ENCODE assay signal across 9 cellular contexts in genomic region chr11:65115361-65116082, GRCh38. TPM values are rescaled to one million over a fixed set of nuclear protein-coding genes. Genes with fewer than 3 reads are reported as not detected.
A peak's percentile ranks its signal among the peaks of the same experiment; 100 is the strongest.
DNase-seq lines count a peak whose midpoint lies in the region; ATAC-seq and TF ChIP-seq lines count a peak whose summit lies in the region.
"Had no signal": no experiment of that assay in that cellular context is flagged by ENCODE, and none has a peak within 500 bp of the region (broad histone marks: within the 10 kb centered on the region; RNA-seq: fewer than 3 reads in every experiment).

No MANE protein-coding gene starts in this region.

- intact Hi-C loops in activated CD4-positive, alpha-beta T cell treated with anti-CD3 and anti-CD28 coated beads, Interleukin-2, amount 10 ng/mL, durations not matched to agents 24 days and 14 days (cut with micrococcal nuclease) = loop anchor here (2.0 kb wide), 1 partner anchor 75 kb away; the partner anchor contains the start of gene SAC3D1

- no peak overlapping the region for H3K9ac ChIP-seq in SK-N-MC (ENCODE audit: insufficient read length)

- no peak for TF ChIP-seq CTCF in glutamatergic neuron (IDR thresholded peaks at IDR 0.05; ENCODE audit: partially characterized antibody, unreplicated experiment)

- no peak for ATAC-seq in stimulated activated effector memory CD8-positive, alpha-beta T cell treated with anti-CD3 and anti-CD28 coated beads, Interleukin-12 subunit alpha, Interleukin-12 subunit beta, amount 100 ng/mL, for 72 hours
- no peak for ATAC-seq in HG02970 (IDR thresholded peaks at IDR 0.05; ENCODE audit: low FRiP score, unreplicated experiment)
- ATAC-seq in HG02981 (IDR thresholded peaks at IDR 0.05; ENCODE audit: unreplicated experiment) = no peak
- ATAC-seq: body of pancreas had no signal

- H3K27me3 Mint-ChIP-seq in activated CD4-positive, alpha-beta T cell treated with anti-CD3 and anti-CD28 coated beads, Interleukin-2, amount 10 ng/mL, durations not matched to agents 24 days and 14 days = no peaks in the 10 kb centered on the region
- H3K27me3 Mint-ChIP-seq in glutamatergic neuron (ENCODE audit: unreplicated experiment) = peaks cover 29% of the 10 kb centered on the region

- peak overlapping the region; percentile 53 for H3K27ac Mint-ChIP-seq in activated CD4-positive, alpha-beta T cell treated with anti-CD3 and anti-CD28 coated beads, Interleukin-2, amount 10 ng/mL, durations not matched to agents 24 days and 14 days
- no peak overlapping the region for H3K27ac Mint-ChIP-seq in glutamatergic neuron (ENCODE audit: unreplicated experiment)
- peak overlapping the region; percentile 67 for H3K27ac Mint-ChIP-seq in stimulated activated effector memory CD8-positive, alpha-beta T cell treated with anti-CD3 and anti-CD28 coated beads, Interleukin-12 subunit alpha, Interleukin-12 subunit beta, amount 100 ng/mL, for 72 hours

- no peaks in the 10 kb centered on the region for H3K9me3 ChIP-seq in SK-N-MC (ENCODE audit: low read depth, low read length)
- H3K9me3 ChIP-seq: body of pancreas had no signal

- H3K4me3 ChIP-seq in SK-N-MC = peak overlapping the region; percentile 82; the same call in 1 of the 2 replicates
- H3K4me3 ChIP-seq: body of pancreas had no signal

- peaks cover 38% of the 10 kb centered on the region for H3K4me1 Mint-ChIP-seq in activated CD4-positive, alpha-beta T cell treated with anti-CD3 and anti-CD28 coated beads, Interleukin-2, amount 10 ng/mL, durations not matched to agents 24 days and 14 days
- peaks cover 10% of the 10 kb centered on the region for H3K4me1 Mint-ChIP-seq in glutamatergic neuron (ENCODE audit: low read depth, unreplicated experiment)
- H3K4me1 Mint-ChIP-seq in stimulated activated effector memory CD8-positive, alpha-beta T cell treated with anti-CD3 and anti-CD28 coated beads, Interleukin-12 subunit alpha, Interleukin-12 subunit beta, amount 100 ng/mL, for 72 hours = peaks cover 65% of the 10 kb centered on the region

- no peak for DNase-seq in activated CD4-positive, alpha-beta T cell treated with anti-CD3 and anti-CD28 coated beads, Interleukin-2, amount 10 ng/mL, durations not matched to agents 24 days and 14 days
- DNase-seq in activated CD4-positive, alpha-beta T cell treated with anti-CD3 and anti-CD28 coated beads for 48 hours = no peak
- DNase-seq in SK-N-MC (ENCODE audit: low read depth, low spot score) (no peak), glutamatergic neuron (no peak), NCI-H1105 treated with DMSO at 0.1 percent for 48 hours (lab: John Stamatoyannopoulos, UW) (no peak)
- DNase-seq in stimulated activated effector memory CD8-positive, alpha-beta T cell treated with anti-CD3 and anti-CD28 coated beads, Interleukin-12 subunit alpha, Interleukin-12 subunit beta, amount 100 ng/mL, for 72 hours (ENCODE audit: low spot score in 2 of 2) = no peak

- H3K4me3 Mint-ChIP-seq in activated CD4-positive, alpha-beta T cell treated with anti-CD3 and anti-CD28 coated beads, Interleukin-2, amount 10 ng/mL, durations not matched to agents 24 days and 14 days = peak overlapping the region; percentile 90
- peak overlapping the region; percentile 30 for H3K4me3 Mint-ChIP-seq in glutamatergic neuron (ENCODE audit: unreplicated experiment)
- peak overlapping the region; percentile 80 for H3K4me3 Mint-ChIP-seq in stimulated activated effector memory CD8-positive, alpha-beta T cell treated with anti-CD3 and anti-CD28 coated beads, Interleukin-12 subunit alpha, Interleukin-12 subunit beta, amount 100 ng/mL, for 72 hours

- peaks cover 34% of the 10 kb centered on the region for H3K36me3 Mint-ChIP-seq in activated CD4-positive, alpha-beta T cell treated with anti-CD3 and anti-CD28 coated beads, Interleukin-2, amount 10 ng/mL, durations not matched to agents 24 days and 14 days (ENCODE audit: low read depth)
- no peaks in the 10 kb centered on the region for H3K36me3 Mint-ChIP-seq in glutamatergic neuron (ENCODE audit: unreplicated experiment)
- peaks cover 84% of the 10 kb centered on the region for H3K36me3 Mint-ChIP-seq in stimulated activated effector memory CD8-positive, alpha-beta T cell treated with anti-CD3 and anti-CD28 coated beads, Interleukin-12 subunit alpha, Interleukin-12 subunit beta, amount 100 ng/mL, for 72 hours

- peaks cover 24% of the 10 kb centered on the region for H3K36me3 ChIP-seq in SK-N-MC (ENCODE audit: insufficient read depth, low read length)

- no peak overlapping the region for H3K27ac ChIP-seq in SK-N-MC

- no peaks in the 10 kb centered on the region for H3K9me3 Mint-ChIP-seq in activated CD4-positive, alpha-beta T cell treated with anti-CD3 and anti-CD28 coated beads, Interleukin-2, amount 10 ng/mL, durations not matched to agents 24 days and 14 days
- peaks cover 26% of the 10 kb centered on the region for H3K9me3 Mint-ChIP-seq in glutamatergic neuron (ENCODE audit: unreplicated experiment)
- H3K9me3 Mint-ChIP-seq in stimulated activated effector memory CD8-positive, alpha-beta T cell treated with anti-CD3 and anti-CD28 coated beads, Interleukin-12 subunit alpha, Interleukin-12 subunit beta, amount 100 ng/mL, for 72 hours = no peaks in the 10 kb centered on the region

RNA-seq across cellular contexts. Expression of gene ZNHIT2, which starts 2.0 kb away (rescaled TPM):
- 17.1 and 18.1 TPM in 2 replicates for total RNA-seq in activated CD4-positive, alpha-beta T cell treated with anti-CD3 and anti-CD28 coated beads, Interleukin-2, amount 10 ng/mL, durations not matched to agents 24 days and 14 days
- total RNA-seq in glutamatergic neuron (ENCODE audit: unreplicated experiment) = 4.1 TPM

RNA-seq across cellular contexts. Expression of gene TM7SF2, which starts 3.9 kb away (rescaled TPM):
- total RNA-seq in activated CD4-positive, alpha-beta T cell treated with anti-CD3 and anti-CD28 coated beads, Interleukin-2, amount 10 ng/mL, durations not matched to agents 24 days and 14 days = 28.2 and 28.9 TPM in 2 replicates
- total RNA-seq in glutamatergic neuron (ENCODE audit: unreplicated experiment) = 241 TPM

RNA-seq across cellular contexts. Expression of gene FAU, which starts 6.4 kb away (rescaled TPM):
- total RNA-seq in activated CD4-positive, alpha-beta T cell treated with anti-CD3 and anti-CD28 coated beads, Interleukin-2, amount 10 ng/mL, durations not matched to agents 24 days and 14 days = 1,048 and 1,049 TPM in 2 replicates
- 560 TPM for total RNA-seq in glutamatergic neuron (ENCODE audit: unreplicated experiment)

RNA-seq across cellular contexts. Expression of gene MRPL49, which starts 6.6 kb away (rescaled TPM):
- total RNA-seq in activated CD4-positive, alpha-beta T cell treated with anti-CD3 and anti-CD28 coated beads, Interleukin-2, amount 10 ng/mL, durations not matched to agents 24 days and 14 days = 78.1 and 81.4 TPM in 2 replicates
- 32.9 TPM for total RNA-seq in glutamatergic neuron (ENCODE audit: unreplicated experiment)

RNA-seq across cellular contexts. Expression of gene SYVN1, which starts 18.8 kb away (rescaled TPM):
- total RNA-seq in activated CD4-positive, alpha-beta T cell treated with anti-CD3 and anti-CD28 coated beads, Interleukin-2, amount 10 ng/mL, durations not matched to agents 24 days and 14 days = 36.9 and 39.0 TPM in 2 replicates
- total RNA-seq in glutamatergic neuron (ENCODE audit: unreplicated experiment) = 54.7 TPM

Comparison
In these comparisons a context has a peak if more than half of its experiments do, and no peak if none do; other contexts are left out.
1. H3K4me3 Mint-ChIP-seq: peak in every context shown above with its lines; median percentile 90 in activated CD4-positive, alpha-beta T cell treated with anti-CD3 and anti-CD28 coated beads, Interleukin-2, amount 10 ng/mL, durations not matched to agents 24 days and 14 days; 80 in stimulated activated effector memory CD8-positive, alpha-beta T cell treated with anti-CD3 and anti-CD28 coated beads, Interleukin-12 subunit alpha, Interleukin-12 subunit beta, amount 100 ng/mL, for 72 hours; 30 in glutamatergic neuron.